In genomic region chr1:246677842-246678241, GRCh38 we compare ENCODE assay signal across 12 cellular contexts.
"Had no signal": no experiment of that assay in that cellular context is flagged by ENCODE, and none has a peak within 500 bp of the region (broad histone marks: within the 10 kb centered on the region; RNA-seq: fewer than 3 reads in every experiment).

No MANE protein-coding gene starts in this region.

- H3K4me3 Mint-ChIP-seq: activated naive CD4-positive, alpha-beta T cell treated with anti-CD3 and anti-CD28 coated beads, Interleukin-2, amount 50 U/mL, for 24 hours; central memory CD8-positive, alpha-beta T cell; dendritic cell treated with granulocyte-macrophage colony-stimulating factor and Interleukin-4, amounts not matched to agents 40 ng/mL and 50 ng/mL, for 4 days had no signal

- H3K36me3 ChIP-seq: prostate gland, suprapubic skin had no signal

- H3K9me3 Mint-ChIP-seq: central memory CD8-positive, alpha-beta T cell; dendritic cell treated with granulocyte-macrophage colony-stimulating factor and Interleukin-4, amounts not matched to agents 40 ng/mL and 50 ng/mL, for 4 days had no signal

- H3K27ac ChIP-seq: prostate gland, suprapubic skin had no signal

- H3K4me1 ChIP-seq: prostate gland, suprapubic skin had no signal

- H3K4me1 Mint-ChIP-seq: activated naive CD4-positive, alpha-beta T cell treated with anti-CD3 and anti-CD28 coated beads, Interleukin-2, amount 50 U/mL, for 24 hours; central memory CD8-positive, alpha-beta T cell had no signal

- H3K27me3 ChIP-seq: suprapubic skin had no signal

- DNase-seq: activated effector memory CD4-positive, alpha-beta T cell treated with Interleukin-2 at 50 U/mL for 16 hours; erythroblast; stimulated activated CD4-positive, alpha-beta T cell treated with anti-CD3 and anti-CD28 coated beads, Interleukin-12 subunit alpha, Interleukin-12 subunit beta, amount 100 ng/mL, for 4 hours; stimulated activated naive CD4-positive, alpha-beta T cell treated with Interleukin-2 at 50 U/mL for 16 hours had no signal

- H3K9me3 ChIP-seq: prostate gland, suprapubic skin had no signal

- H3K27ac Mint-ChIP-seq: activated naive CD4-positive, alpha-beta T cell treated with anti-CD3 and anti-CD28 coated beads, Interleukin-2, amount 50 U/mL, for 24 hours; dendritic cell treated with granulocyte-macrophage colony-stimulating factor and Interleukin-4, amounts not matched to agents 40 ng/mL and 50 ng/mL, for 4 days had no signal

- H3K27me3 Mint-ChIP-seq: activated naive CD4-positive, alpha-beta T cell treated with anti-CD3 and anti-CD28 coated beads, Interleukin-2, amount 50 U/mL, for 24 hours; central memory CD8-positive, alpha-beta T cell; dendritic cell treated with granulocyte-macrophage colony-stimulating factor and Interleukin-4, amounts not matched to agents 40 ng/mL and 50 ng/mL, for 4 days had no signal

- H3K4me3 ChIP-seq: prostate gland, suprapubic skin had no signal

- ATAC-seq: activated CD4-positive, CD25-positive, alpha-beta regulatory T cell treated with anti-CD3 and anti-CD28 coated beads, Interleukin-2, amount 50 U/mL, for 24 hours; left lobe of liver; sciatic nerve had no signal
